Comparison of ENCODE assay signal across 20 cellular contexts in the genomic region with DNA sequence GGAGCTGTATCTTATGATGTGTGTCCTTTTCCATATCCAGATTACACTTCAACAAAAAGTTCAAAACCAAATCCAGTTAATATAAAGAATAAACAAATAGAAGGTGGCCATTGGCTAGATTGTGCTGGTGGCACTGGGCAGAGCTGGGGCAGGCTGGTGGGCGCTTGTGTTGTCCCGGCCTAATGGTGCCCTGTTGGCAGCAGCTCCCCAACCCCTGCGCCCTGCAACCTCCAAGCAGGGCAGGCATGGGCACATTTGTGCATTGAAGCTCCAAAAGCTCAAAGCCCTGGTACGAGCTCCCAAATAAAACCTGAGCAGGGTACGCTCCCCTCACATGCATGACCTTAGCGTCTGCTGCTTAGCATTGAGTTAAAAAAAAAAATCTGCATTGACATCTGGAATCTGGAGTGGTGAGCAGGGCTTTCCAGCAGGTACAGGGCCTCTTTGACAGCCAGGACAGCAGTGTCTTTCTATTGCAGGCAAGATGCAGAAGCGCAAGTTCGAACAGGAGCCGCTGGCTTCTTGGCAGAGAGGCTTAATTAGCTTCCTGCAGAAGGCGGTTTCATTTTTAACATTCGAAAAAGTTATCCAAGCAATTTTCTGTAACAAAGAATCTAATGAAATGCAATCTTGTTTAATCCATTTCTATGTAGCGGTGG. TPM values are rescaled to one million over a fixed set of nuclear protein-coding genes. Genes with fewer than 3 reads are reported as not detected.
A peak's percentile ranks its signal among the peaks of the same experiment; 100 is the strongest.
DNase-seq lines count a peak whose midpoint lies in the region; ATAC-seq and TF ChIP-seq lines count a peak whose summit lies in the region.
"Had no signal": no experiment of that assay in that cellular context is flagged by ENCODE, and none has a peak within 500 bp of the region (broad histone marks: within the 10 kb centered on the region; RNA-seq: fewer than 3 reads in every experiment).

No MANE protein-coding gene starts in this region.

- no peak overlapping the region for H3K27ac Mint-ChIP-seq in MCF 10A (ENCODE audit: low read depth, unreplicated experiment)
- no peak overlapping the region for H3K27ac Mint-ChIP-seq in type B pancreatic cell
- H3K27ac Mint-ChIP-seq: activated T-helper 17 cell treated with anti-CD3 and anti-CD28 coated beads, Interleukin-2, amount 50 U/mL, for 72 hours; effector memory CD8-positive, alpha-beta T cell had no signal

- H3K36me3 Mint-ChIP-seq in MCF 10A (ENCODE audit: insufficient read depth, unreplicated experiment) (no peaks in the 10 kb centered on the region), type B pancreatic cell (no peaks in the 10 kb centered on the region)
- H3K36me3 Mint-ChIP-seq: brain had no signal

- no peaks in the 10 kb centered on the region for H3K4me1 ChIP-seq in breast epithelium
- no peaks in the 10 kb centered on the region for H3K4me1 ChIP-seq in esophagus muscularis mucosa
- H3K4me1 ChIP-seq in suprapubic skin, result peaks cover 4% of the 10 kb centered on the region
- H3K4me1 ChIP-seq: pancreas had no signal

- TF ChIP-seq EP300 in esophagus muscularis mucosa (IDR thresholded peaks at IDR 0.05) (no peak), suprapubic skin (IDR thresholded peaks at IDR 0.05) (no peak)

- ATAC-seq in GM21526 (IDR thresholded peaks at IDR 0.05; ENCODE audit: low FRiP score, unreplicated experiment), result no peak
- no peak for ATAC-seq in HG02759 (IDR thresholded peaks at IDR 0.05; ENCODE audit: unreplicated experiment)
- ATAC-seq: activated T-helper 17 cell treated with anti-CD3 and anti-CD28 coated beads, Interleukin-2, amount 50 U/mL, for 72 hours; effector memory CD8-positive, alpha-beta T cell; pancreas had no signal

- H3K36me3 ChIP-seq in breast epithelium, result no peaks in the 10 kb centered on the region
- H3K36me3 ChIP-seq in esophagus muscularis mucosa, result no peaks in the 10 kb centered on the region
- H3K36me3 ChIP-seq in suprapubic skin, result no peaks in the 10 kb centered on the region
- H3K36me3 ChIP-seq: pancreas had no signal

- H3K4me3 ChIP-seq in breast epithelium (peak overlapping the region; percentile 20 to 51 (median 28)), esophagus muscularis mucosa (peak overlapping the region in 3 of 4 donors; percentile 5 to 22 (median 9)), suprapubic skin (peak overlapping the region; percentile 29)
- H3K4me3 ChIP-seq: pancreas, PC-9 had no signal

- no TSS peak for BruUV-seq in MCF 10A (replicated peaks; lab: Mats Ljungman, UMichigan)

- H3K9me3 Mint-ChIP-seq in MCF 10A (ENCODE audit: unreplicated experiment), result no peaks in the 10 kb centered on the region
- no peaks in the 10 kb centered on the region for H3K9me3 Mint-ChIP-seq in type B pancreatic cell
- H3K9me3 Mint-ChIP-seq: activated T-helper 17 cell treated with anti-CD3 and anti-CD28 coated beads, Interleukin-2, amount 50 U/mL, for 72 hours; effector memory CD8-positive, alpha-beta T cell had no signal

- no peak for TF ChIP-seq CTCF in breast epithelium (IDR thresholded peaks at IDR 0.05)
- no peak for TF ChIP-seq CTCF in MCF 10A (IDR thresholded peaks at IDR 0.05; ENCODE audit: unreplicated experiment)
- no peak for TF ChIP-seq CTCF in esophagus muscularis mucosa (IDR thresholded peaks at IDR 0.05)
- no peak for TF ChIP-seq CTCF in suprapubic skin (IDR thresholded peaks at IDR 0.05)
- no peak for TF ChIP-seq CTCF in type B pancreatic cell (conservative IDR thresholded peaks at IDR 0.05)

- WGBS in esophagus muscularis mucosa, result 86% methylated on average over 12 of the region's 12 CpGs
- WGBS in suprapubic skin, result 33% methylated on average over 12 of the region's 12 CpGs

- peaks cover 20% of the 10 kb centered on the region for H3K27me3 Mint-ChIP-seq in MCF 10A (ENCODE audit: insufficient read depth, unreplicated experiment)
- no peaks in the 10 kb centered on the region for H3K27me3 Mint-ChIP-seq in type B pancreatic cell
- H3K27me3 Mint-ChIP-seq: activated T-helper 17 cell treated with anti-CD3 and anti-CD28 coated beads, Interleukin-2, amount 50 U/mL, for 72 hours; brain; effector memory CD8-positive, alpha-beta T cell had no signal

- H3K4me3 Mint-ChIP-seq in MCF 10A (ENCODE audit: unreplicated experiment) (no peak overlapping the region), type B pancreatic cell (no peak overlapping the region)
- H3K4me3 Mint-ChIP-seq: activated T-helper 17 cell treated with anti-CD3 and anti-CD28 coated beads, Interleukin-2, amount 50 U/mL, for 72 hours; brain; effector memory CD8-positive, alpha-beta T cell had no signal

- peaks cover 0 to 27% of the 10 kb centered on the region in 2 donors for H3K27me3 ChIP-seq in breast epithelium
- H3K27me3 ChIP-seq in esophagus muscularis mucosa, result no peaks in the 10 kb centered on the region
- no peaks in the 10 kb centered on the region for H3K27me3 ChIP-seq in suprapubic skin

- DNase-seq in breast epithelium (ENCODE audit: low spot score in 2 of 2) (no peak), MCF 10A (ENCODE audit: unreplicated experiment) (no peak), NCI-H69 (lab: John Stamatoyannopoulos, UW) (peak; percentile 2), esophagus muscularis mucosa (ENCODE audit: extremely low spot score) (no peak), suprapubic skin (ENCODE audit: low spot score in 2 of 2) (no peak), type B pancreatic cell (ENCODE audit: extremely low spot score, unreplicated experiment) (no peak)
- DNase-seq: activated CD4-positive, CD25-positive, alpha-beta regulatory T cell treated with anti-CD3 and anti-CD28 coated beads, Interleukin-2, amount 50 U/mL, for 72 hours; C1 segment of cervical spinal cord; effector memory CD8-positive, alpha-beta T cell; NCI-H1417 treated with DMSO at 0.1 percent for 48 hours; NCI-H510A treated with DMSO at 0.1 percent for 48 hours; pancreas; PC-9; stimulated activated CD4-positive, alpha-beta T cell treated with anti-CD3 and anti-CD28 coated beads, Interleukin-15, amount 100 ng/mL, for 24 hours had no signal

- POLR2A ChIA-PET in MCF 10A (lab: Yijun Ruan, JAX), result interaction anchor here (0.5 to 1.2 kb wide), 8 partner anchors 24 to 1891 kb away, joined by 3 to 8 read pairs (median 3); no protein-coding TSS in a partner anchor

- H3K27ac ChIP-seq in breast epithelium (no peak overlapping the region), esophagus muscularis mucosa (replicated peaks in 1 of 4) (no peak overlapping the region), suprapubic skin (no peak overlapping the region)
- H3K27ac ChIP-seq: HL-60, KMS-11, pancreas, PC-9 had no signal

- intact Hi-C loops in breast epithelium (cut with DNase I; ENCODE audit: low total_unique reads) (no loop called here), MCF 10A (cut with micrococcal nuclease) (no loop called here), esophagus muscularis mucosa (cut with DNase I) (no loop called here)

- CTCF ChIA-PET in MCF 10A (lab: Yijun Ruan, JAX), result interaction anchor here (0.9 kb wide), 1 partner anchor 15 kb away, joined by 3 read pairs; no protein-coding TSS in a partner anchor

- TF ChIP-seq POLR2A in breast epithelium (IDR thresholded peaks at IDR 0.05), result no peak
- no peak for TF ChIP-seq POLR2A in esophagus muscularis mucosa (IDR thresholded peaks at IDR 0.05; ENCODE audit: low read depth)
- no peak for TF ChIP-seq POLR2A in suprapubic skin (IDR thresholded peaks at IDR 0.05)

- H3K4me1 Mint-ChIP-seq in MCF 10A (ENCODE audit: insufficient read depth, unreplicated experiment), result no peaks in the 10 kb centered on the region
- H3K4me1 Mint-ChIP-seq in type B pancreatic cell (ENCODE audit: unreplicated experiment), result no peaks in the 10 kb centered on the region
- H3K4me1 Mint-ChIP-seq: activated T-helper 17 cell treated with anti-CD3 and anti-CD28 coated beads, Interleukin-2, amount 50 U/mL, for 72 hours had no signal

- H3K9me3 ChIP-seq in breast epithelium, result no peaks in the 10 kb centered on the region
- H3K9me3 ChIP-seq in esophagus muscularis mucosa, result no peaks in the 10 kb centered on the region
- H3K9me3 ChIP-seq in suprapubic skin, result no peaks in the 10 kb centered on the region
- H3K9me3 ChIP-seq: pancreas had no signal

RNA-seq across cellular contexts. Expression of gene NYX, which starts 25.9 kb away (rescaled TPM):
- total RNA-seq in breast epithelium, result not detected
- total RNA-seq in MCF 10A (2022), result not detected in 2 replicates
- not detected for total RNA-seq in esophagus muscularis mucosa
- not detected for total RNA-seq in suprapubic skin
- total RNA-seq in type B pancreatic cell (ENCODE audit: low replicate concordance), result 0.17 TPM in 1 of 2 replicates, not detected in the other
- total RNA-seq: pancreas, PC-9 had no signal
